1 cellular context compared by ENCODE assay signal in genomic region chr16:74666425-74667214, GRCh38.
A peak's percentile ranks its signal among the peaks of the same experiment; 100 is the strongest.
TF ChIP-seq lines count a peak whose summit lies in the region.

Gene RFWD3 (minus strand): TSS chr16:74666877. CDS start chr16:74661449, 5,428 bp downstream.

TF ChIP-seq in HepG2, 621 proteins besides CTCF, POLR2A, EP300 and RAD21 (continued from another document and continues in another):
- TF ChIP-seq ZNF574 (CRISPR knock-in tag; IDR thresholded peaks at IDR 0.05) = peak; percentile 84
- peak; percentile 91; the same call in 1 of the 2 replicates for TF ChIP-seq ZNF749 (CRISPR knock-in tag; IDR thresholded peaks at IDR 0.05; ENCODE audit: borderline replicate concordance)
- TF ChIP-seq ZNF605 (CRISPR knock-in tag; IDR thresholded peaks at IDR 0.05) = peak; percentile 88
- TF ChIP-seq HMG20A (CRISPR knock-in tag; IDR thresholded peaks at IDR 0.05; ENCODE audit: borderline replicate concordance) = no peak
- TF ChIP-seq GABPB1 (CRISPR knock-in tag; IDR thresholded peaks at IDR 0.05) = peak; percentile 95
- TF ChIP-seq SOX5 (CRISPR knock-in tag; IDR thresholded peaks at IDR 0.05; ENCODE audit: borderline replicate concordance) = no peak
- peak; percentile 51; the same call in 1 of the 2 replicates for TF ChIP-seq ZNF224 (CRISPR knock-in tag; IDR thresholded peaks at IDR 0.05)
- TF ChIP-seq EEA1 (CRISPR knock-in tag; IDR thresholded peaks at IDR 0.05; ENCODE audit: borderline replicate concordance) = no peak
- no peak for TF ChIP-seq MYNN (CRISPR knock-in tag; IDR thresholded peaks at IDR 0.05; ENCODE audit: low read depth)
- TF ChIP-seq STAG1 (CRISPR knock-in tag; IDR thresholded peaks at IDR 0.05) = peak; percentile 13; the same call in 1 of the 2 replicates
- TF ChIP-seq RAD51 (IDR thresholded peaks at IDR 0.05; ENCODE audit: borderline replicate concordance) = no peak
- TF ChIP-seq KLF15 (CRISPR knock-in tag; IDR thresholded peaks at IDR 0.05; ENCODE audit: borderline replicate concordance) = peak; percentile 74; the same call in 1 of the 2 replicates
- TF ChIP-seq SAFB2 (CRISPR knock-in tag; IDR thresholded peaks at IDR 0.05; ENCODE audit: borderline replicate concordance, low read depth) = no peak
- no peak; the same call in 1 of the 2 replicates for TF ChIP-seq SP140L (CRISPR knock-in tag; IDR thresholded peaks at IDR 0.05; ENCODE audit: borderline replicate concordance)
- TF ChIP-seq CC2D1A (CRISPR knock-in tag; IDR thresholded peaks at IDR 0.05) = no peak
- TF ChIP-seq TAF1 (CRISPR knock-in tag; IDR thresholded peaks at IDR 0.05) = peak; percentile 87
- TF ChIP-seq ELF3 (CRISPR knock-in tag; IDR thresholded peaks at IDR 0.05) = no peak; the same call in none of the 2 replicates
- TF ChIP-seq ZMAT3 (CRISPR knock-in tag; conservative IDR thresholded peaks at IDR 0.05) = peak; percentile 60; the same call in 1 of the 2 replicates
- peak; percentile 71; the same call in 1 of the 2 replicates for TF ChIP-seq ZNF614 (CRISPR knock-in tag; IDR thresholded peaks at IDR 0.05; ENCODE audit: borderline replicate concordance)
- no peak for TF ChIP-seq TEAD2 (CRISPR knock-in tag; IDR thresholded peaks at IDR 0.05)
- 0 out of 2 replicates have a peak, but pooled peaks have one; percentile 14 for TF ChIP-seq ZBTB33 (CRISPR knock-in tag; IDR thresholded peaks at IDR 0.05)
- no peak for TF ChIP-seq KAT2B (IDR thresholded peaks at IDR 0.05; ENCODE audit: borderline replicate concordance, low read depth, low read length)
- no peak for TF ChIP-seq ZNF850 (CRISPR knock-in tag; conservative IDR thresholded peaks at IDR 0.05)
- no peak for TF ChIP-seq PHB2 (IDR thresholded peaks at IDR 0.05; ENCODE audit: partially characterized antibody)
- TF ChIP-seq MEF2D (CRISPR knock-in tag; IDR thresholded peaks at IDR 0.05) = peak; percentile 69; the same call in 1 of the 2 replicates
- TF ChIP-seq ZNF543 (CRISPR knock-in tag; IDR thresholded peaks at IDR 0.05) = peak; percentile 81; the same call in 1 of the 2 replicates
- peak; percentile 77; the same call in 1 of the 2 replicates for TF ChIP-seq TIGD3 (CRISPR knock-in tag; IDR thresholded peaks at IDR 0.05; ENCODE audit: borderline replicate concordance)
- peak; percentile 90 for TF ChIP-seq POLR2AphosphoS5 (IDR thresholded peaks at IDR 0.05; ENCODE audit: low read depth, low read length)
- TF ChIP-seq ZNF563 (CRISPR knock-in tag; IDR thresholded peaks at IDR 0.05) = peak; percentile 77
- TF ChIP-seq SAP130 (CRISPR knock-in tag; IDR thresholded peaks at IDR 0.05; ENCODE audit: low read depth) = peak; percentile 98
- 0 out of 2 replicates have a peak, but pooled peaks have one; percentile 92 for TF ChIP-seq ZNF235 (CRISPR knock-in tag; IDR thresholded peaks at IDR 0.05; ENCODE audit: borderline replicate concordance)
- TF ChIP-seq CENPX (CRISPR knock-in tag; IDR thresholded peaks at IDR 0.05) = no peak
- no peak for TF ChIP-seq SMARCC2 (IDR thresholded peaks at IDR 0.05)
- TF ChIP-seq ZNF276 (CRISPR knock-in tag; IDR thresholded peaks at IDR 0.05; ENCODE audit: low read depth) = peak; percentile 92; the same call in 1 of the 2 replicates
- peak; percentile 73 for TF ChIP-seq IKZF4 (CRISPR knock-in tag; IDR thresholded peaks at IDR 0.05; ENCODE audit: borderline replicate concordance, low read depth, not compliant biosample characterization)
- TF ChIP-seq ZNF546 (CRISPR knock-in tag; conservative IDR thresholded peaks at IDR 0.05) = 0 out of 2 replicates have a peak, but pooled peaks have one; percentile 46
- TF ChIP-seq SYNCRIP (IDR thresholded peaks at IDR 0.05; ENCODE audit: insufficient read depth, low read depth, low read length) = no peak
- 0 out of 2 replicates have a peak, but pooled peaks have one; percentile 80 for TF ChIP-seq SMAD1 (CRISPR knock-in tag; IDR thresholded peaks at IDR 0.05; ENCODE audit: borderline replicate concordance, low read depth)
- peak; percentile 45; the same call in 1 of the 2 replicates for TF ChIP-seq ZNF446 (CRISPR knock-in tag; IDR thresholded peaks at IDR 0.05)
- peak; percentile 38; the same call in 1 of the 2 replicates for TF ChIP-seq ZSCAN25 (CRISPR knock-in tag; IDR thresholded peaks at IDR 0.05)
- TF ChIP-seq ZNF772 (CRISPR knock-in tag; IDR thresholded peaks at IDR 0.05) = peak; percentile 73; the same call in 1 of the 2 replicates
- peak; percentile 92 for TF ChIP-seq NR0B2 (CRISPR knock-in tag; IDR thresholded peaks at IDR 0.05)
- no peak for TF ChIP-seq ZFAT (CRISPR knock-in tag; conservative IDR thresholded peaks at IDR 0.05)
- TF ChIP-seq ZBTB34 (CRISPR knock-in tag; IDR thresholded peaks at IDR 0.05) = no peak; the same call in 1 of the 2 replicates
- peak; percentile 44; the same call in 1 of the 2 replicates for TF ChIP-seq ZNF335 (CRISPR knock-in tag; IDR thresholded peaks at IDR 0.05)
- TF ChIP-seq TSC22D2 (CRISPR knock-in tag; IDR thresholded peaks at IDR 0.05; ENCODE audit: borderline replicate concordance) = no peak; the same call in 1 of the 2 replicates
- TF ChIP-seq ZNF639 (CRISPR knock-in tag; conservative IDR thresholded peaks at IDR 0.05) = no peak; the same call in 1 of the 2 replicates
- TF ChIP-seq BRCA1 (CRISPR knock-in tag; IDR thresholded peaks at IDR 0.05) = 0 out of 2 replicates have a peak, but pooled peaks have one; percentile 86
- peak; percentile 65; the same call in 1 of the 2 replicates for TF ChIP-seq TARDBP (CRISPR knock-in tag; IDR thresholded peaks at IDR 0.05)
- no peak for TF ChIP-seq HDAC6 (IDR thresholded peaks at IDR 0.05; ENCODE audit: low read depth, low read length)
- TF ChIP-seq ZNF567 (CRISPR knock-in tag; IDR thresholded peaks at IDR 0.05; ENCODE audit: borderline replicate concordance) = peak; percentile 85; the same call in 1 of the 2 replicates
- no peak for TF ChIP-seq ZNF3 (CRISPR knock-in tag; IDR thresholded peaks at IDR 0.05)
- peak; percentile 73; the same call in 1 of the 2 replicates for TF ChIP-seq GFI1 (CRISPR knock-in tag; IDR thresholded peaks at IDR 0.05; ENCODE audit: borderline replicate concordance)
- TF ChIP-seq PAX8 (CRISPR knock-in tag; IDR thresholded peaks at IDR 0.05; ENCODE audit: borderline replicate concordance) = peak; percentile 81; the same call in 1 of the 2 replicates
- TF ChIP-seq ZNF83 (CRISPR knock-in tag; IDR thresholded peaks at IDR 0.05; ENCODE audit: borderline replicate concordance) = no peak
- peak; percentile 89 for TF ChIP-seq RBFOX2 (IDR thresholded peaks at IDR 0.05; ENCODE audit: low read depth, low read length)
- no peak for TF ChIP-seq ZFP36L2 (CRISPR knock-in tag; IDR thresholded peaks at IDR 0.05)
- TF ChIP-seq FOXC1 (CRISPR knock-in tag; IDR thresholded peaks at IDR 0.05; ENCODE audit: borderline replicate concordance) = peak; percentile 48; the same call in 1 of the 2 replicates
